8 cellular contexts compared by ENCODE assay signal in the genomic region with DNA sequence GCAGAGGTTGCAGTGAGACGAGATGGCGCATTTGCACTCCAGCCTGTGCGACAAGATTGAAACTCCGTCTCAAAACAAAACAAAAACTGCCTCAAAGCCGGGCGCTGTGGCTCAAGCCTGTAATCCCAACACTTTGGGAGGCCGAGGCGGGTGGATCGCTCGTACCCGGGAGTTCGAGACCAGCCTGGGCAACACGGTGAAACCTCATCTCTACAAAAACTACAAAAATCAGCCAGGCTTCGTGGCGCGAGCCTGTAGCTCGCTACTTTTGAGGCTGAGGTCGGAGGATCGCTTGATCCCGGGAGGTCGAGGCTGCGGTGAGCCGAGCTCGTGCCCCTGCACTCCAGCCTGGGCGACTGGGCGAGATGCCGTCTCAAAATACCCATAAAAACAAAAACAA. TPM values are rescaled to one million over a fixed set of nuclear protein-coding genes. Genes with fewer than 3 reads are reported as not detected.
DNase-seq lines count a peak whose midpoint lies in the region; ATAC-seq, FAIRE-seq and TF ChIP-seq lines count a peak whose summit lies in the region.

No MANE protein-coding gene starts in this region.

- no peak for DNase-seq in activated T-cell treated with anti-CD3 and anti-CD28 coated beads, Interleukin-2, amount 50 U/mL, for 24 hours
- DNase-seq in activated T-cell treated with anti-CD3 and anti-CD28 coated beads, Interleukin-2, amount 50 U/mL, for 48 hours: no peak
- no peak for DNase-seq in activated naive CD8-positive, alpha-beta T cell treated with anti-CD3 and anti-CD28 coated beads, Interleukin-2, amount 10 ng/mL, durations not matched to agents 7 days and 5 days
- DNase-seq in HepG2 (ENCODE audit: low spot score): no peak
- DNase-seq in thoracic aorta (ENCODE audit: low spot score): no peak
- DNase-seq in H4 (ENCODE audit: low spot score): no peak

- H3K9ac ChIP-seq in HepG2 (ENCODE audit: insufficient read depth, low read depth, low read length): peak overlapping the region; percentile 83

- H3K4me3 Mint-ChIP-seq in activated T-cell treated with anti-CD3 and anti-CD28 coated beads, Interleukin-2, amount 50 U/mL, for 24 hours: peak overlapping the region; percentile 100
- H3K4me3 Mint-ChIP-seq in activated naive CD8-positive, alpha-beta T cell treated with anti-CD3 and anti-CD28 coated beads, Interleukin-2, amount 10 ng/mL, durations not matched to agents 7 days and 5 days: peak overlapping the region; percentile 94

- peaks cover 66% of the 10 kb centered on the region for H3K4me1 Mint-ChIP-seq in activated T-cell treated with anti-CD3 and anti-CD28 coated beads, Interleukin-2, amount 50 U/mL, for 24 hours (ENCODE audit: low read depth)
- H3K4me1 Mint-ChIP-seq in activated naive CD8-positive, alpha-beta T cell treated with anti-CD3 and anti-CD28 coated beads, Interleukin-2, amount 10 ng/mL, durations not matched to agents 7 days and 5 days: peaks cover 25% of the 10 kb centered on the region

- H3K36me3 Mint-ChIP-seq in activated T-cell treated with anti-CD3 and anti-CD28 coated beads, Interleukin-2, amount 50 U/mL, for 24 hours (ENCODE audit: low read depth): peaks cover 79% of the 10 kb centered on the region
- peaks cover 12% of the 10 kb centered on the region for H3K36me3 Mint-ChIP-seq in activated naive CD8-positive, alpha-beta T cell treated with anti-CD3 and anti-CD28 coated beads, Interleukin-2, amount 10 ng/mL, durations not matched to agents 7 days and 5 days

- H3K4me2 ChIP-seq in HepG2 (ENCODE audit: low read depth, low read length): peak overlapping the region; percentile 89

- H3K4me3 ChIP-seq in HepG2 (replicated peaks in 1 of 3; ENCODE audit: insufficient read depth in 1 of 3, low read depth in 2 of 3, low read length in 3 of 3): peak overlapping the region; percentile 87 to 94 (median 93)
- H3K4me3 ChIP-seq in thoracic aorta: peak overlapping the region; percentile 88

- no peak for TF ChIP-seq RAD21 in HepG2 (CRISPR knock-in tag; IDR thresholded peaks at IDR 0.05)

- intact Hi-C loops in HepG2 (cut with micrococcal nuclease; ENCODE audit: unreplicated experiment): loop anchor here (5.0 kb wide), 1 partner anchor 151 kb away; no protein-coding TSS in a partner anchor

- no peaks in the 10 kb centered on the region for H3K27me3 Mint-ChIP-seq in activated T-cell treated with anti-CD3 and anti-CD28 coated beads, Interleukin-2, amount 50 U/mL, for 24 hours
- no peaks in the 10 kb centered on the region for H3K27me3 Mint-ChIP-seq in activated naive CD8-positive, alpha-beta T cell treated with anti-CD3 and anti-CD28 coated beads, Interleukin-2, amount 10 ng/mL, durations not matched to agents 7 days and 5 days

- no peak for FAIRE-seq in HepG2 (lab: Jason Lieb, UNC)

- no peak for TF ChIP-seq POLR2A in HepG2 (IDR thresholded peaks at IDR 0.05; ENCODE audit: insufficient read depth in 1 of 2, low read depth in 2 of 2, low read length in 2 of 2)

- WGBS in HepG2 (ENCODE audit: low lambda C conversion rate): 64% methylated on average over 26 of the region's 27 CpGs

- no peaks in the 10 kb centered on the region for H3K9me3 Mint-ChIP-seq in activated T-cell treated with anti-CD3 and anti-CD28 coated beads, Interleukin-2, amount 50 U/mL, for 24 hours
- H3K9me3 Mint-ChIP-seq in activated naive CD8-positive, alpha-beta T cell treated with anti-CD3 and anti-CD28 coated beads, Interleukin-2, amount 10 ng/mL, durations not matched to agents 7 days and 5 days: no peaks in the 10 kb centered on the region

- H3K4me1 ChIP-seq in HepG2 (ENCODE audit: insufficient read depth, low read length): peaks cover 27% of the 10 kb centered on the region
- peaks cover 12 to 26% of the 10 kb centered on the region in 2 donors for H3K4me1 ChIP-seq in thoracic aorta (ENCODE audit: control insufficient read depth in 1 of 2, low read depth in 2 of 2)

- H3K27ac Mint-ChIP-seq in activated T-cell treated with anti-CD3 and anti-CD28 coated beads, Interleukin-2, amount 50 U/mL, for 24 hours: peak overlapping the region; percentile 99
- H3K27ac Mint-ChIP-seq in activated naive CD8-positive, alpha-beta T cell treated with anti-CD3 and anti-CD28 coated beads, Interleukin-2, amount 10 ng/mL, durations not matched to agents 7 days and 5 days: peak overlapping the region; percentile 96

- no peak for TF ChIP-seq CTCF in HepG2 (CRISPR knock-in tag; IDR thresholded peaks at IDR 0.05)
- no peak for TF ChIP-seq CTCF in thoracic aorta (IDR thresholded peaks at IDR 0.05)

- peaks cover 49% of the 10 kb centered on the region for H3K79me2 ChIP-seq in HepG2 (ENCODE audit: insufficient read depth, low read length)

- CTCF ChIA-PET in HepG2 (lab: Yijun Ruan, JAX; ENCODE audit: low intra/inter-chr PET ratio, low total read pairs): interaction anchor here (4.0 kb wide), 1 partner anchor 153 kb away, joined by 14 read pairs; no protein-coding TSS in a partner anchor

- no peaks in the 10 kb centered on the region for H4K20me1 ChIP-seq in HepG2 (ENCODE audit: insufficient read depth, low read length)

- H3K27me3 ChIP-seq in HepG2 (ENCODE audit: control insufficient read depth in 1 of 2, insufficient read depth in 2 of 2, low read length in 2 of 2) (no peaks in the 10 kb centered on the region; a peak in 1 of 5 replicates), thoracic aorta (replicated peaks; ENCODE audit: insufficient read depth) (no peaks in the 10 kb centered on the region)

- H3K9me3 ChIP-seq in HepG2 (ENCODE audit: low read length) (no peaks in the 10 kb centered on the region), thoracic aorta (no peaks in the 10 kb centered on the region)

- ATAC-seq in activated naive CD8-positive, alpha-beta T cell treated with anti-CD3 and anti-CD28 coated beads, Interleukin-2, amount 10 ng/mL, durations not matched to agents 7 days and 5 days (ENCODE audit: low read depth): no peak
- ATAC-seq in HepG2 (no peak), thoracic aorta (ENCODE audit: insufficient number of reproducible peaks, low FRiP score, low read depth) (no peak), GM21786 (IDR thresholded peaks at IDR 0.05; ENCODE audit: unreplicated experiment) (no peak), HG02610 (IDR thresholded peaks at IDR 0.05; ENCODE audit: unreplicated experiment) (no peak)

- H3K27ac ChIP-seq in HepG2 (ENCODE audit: extremely low read length, insufficient read depth, low read length) (peak overlapping the region; percentile 64), thoracic aorta (no peak overlapping the region)

- no peak overlapping the region for H2AFZ ChIP-seq in HepG2 (ENCODE audit: low read length)

- in situ Hi-C loops in HepG2 (cut with HindIII; ENCODE audit: extremely low pct_ligation_motif_present, low pct_unique_long_range_greater_than_20kb): loop anchor here (5.0 kb wide), 1 partner anchor 151 kb away; no protein-coding TSS in a partner anchor

- H3K36me3 ChIP-seq in HepG2 (replicated peaks in 1 of 2; ENCODE audit: control insufficient read depth in 1 of 2, insufficient read depth in 2 of 2, low read length in 2 of 2) (peaks cover 0 to 39% of the 10 kb centered on the region in 2 experiments; a peak in 3 of 5 replicates), thoracic aorta (peaks cover 16% of the 10 kb centered on the region)

- POLR2A ChIA-PET in activated naive CD8-positive, alpha-beta T cell treated with anti-CD3 and anti-CD28 coated beads, Interleukin-2, amount 10 ng/mL, durations not matched to agents 7 days and 5 days (lab: Charles Lee): no interaction called here
- POLR2A ChIA-PET in HepG2 (lab: Yijun Ruan, JAX): interaction anchor here (1.5 kb wide), 1 partner anchor 110 kb away, joined by 3 read pairs; no protein-coding TSS in a partner anchor

- BruUV-seq in HepG2 (replicated peaks; lab: Mats Ljungman, UMichigan): no TSS peak

- TF ChIP-seq EP300 in HepG2 (IDR thresholded peaks at IDR 0.05; ENCODE audit: low read depth in 2 of 2, low read length in 2 of 2): no peak
- TF ChIP-seq EP300 in HepG2 (CRISPR knock-in tag; IDR thresholded peaks at IDR 0.05; ENCODE audit: borderline replicate concordance): no peak

RNA-seq across cellular contexts. Expression of a gene that starts 1.0 kb away (rescaled TPM):
- total RNA-seq in activated naive CD8-positive, alpha-beta T cell treated with anti-CD3 and anti-CD28 coated beads, Interleukin-2, amount 10 ng/mL, durations not matched to agents 7 days and 5 days: 10 to 100 TPM; 24.0 to 26.2 TPM
- total RNA-seq in HepG2 (2016; rRNA removed; fragmentation: Illumina TruSeq; extraction: Trizol): 41.6 and 49.1 TPM in 2 replicates
- 7.1 and 11.4 TPM in 2 replicates for total RNA-seq in HepG2 (2016; cell fraction: cytosol; rRNA removed; fragmentation: Illumina TruSeq; extraction: Trizol; ENCODE audit: low read depth)
- total RNA-seq in HepG2 (2016; cell fraction: insoluble cytoplasmic fraction; rRNA removed; fragmentation: Illumina TruSeq; extraction: Trizol): 41.0 and 49.0 TPM in 2 replicates
- total RNA-seq in HepG2 (2016; cell fraction: membrane; rRNA removed; fragmentation: Illumina TruSeq; extraction: Trizol): 13.2 and 14.2 TPM in 2 replicates
- 45.1 and 45.7 TPM in 2 replicates for total RNA-seq in HepG2 (2016; cell fraction: nucleus; rRNA removed; fragmentation: Illumina TruSeq; extraction: Trizol)
- polyA plus RNA-seq in HepG2 (2011; rRNA removed): 20.4 and 22.0 TPM in 2 replicates
- polyA plus RNA-seq in HepG2 (2011; cell fraction: cytosol; rRNA removed): 9.6 and 14.8 TPM in 2 replicates
- polyA plus RNA-seq in HepG2 (2011; cell fraction: nucleus; rRNA removed): 21.6 and 24.1 TPM in 2 replicates
- polyA plus RNA-seq in HepG2 (2012): 12.4 and 17.9 TPM in 2 replicates
- 1.8 and 2.0 TPM in 2 replicates for polyA plus RNA-seq in HepG2 (2016; cell fraction: cytosol; fragmentation: Illumina TruSeq; extraction: Trizol; ENCODE audit: low read depth)
- polyA plus RNA-seq in HepG2 (2016; cell fraction: insoluble cytoplasmic fraction; fragmentation: Illumina TruSeq; extraction: Trizol; ENCODE audit: low read depth): 29.9 and 31.3 TPM in 2 replicates
- 4.9 and 5.1 TPM in 2 replicates for polyA plus RNA-seq in HepG2 (2016; cell fraction: membrane; fragmentation: Illumina TruSeq; extraction: Trizol; ENCODE audit: low read depth)
- 48.1 and 49.6 TPM in 2 replicates for polyA plus RNA-seq in HepG2 (2016; cell fraction: nucleus; fragmentation: Illumina TruSeq; extraction: Trizol; ENCODE audit: insufficient read depth, low read depth)
- polyA minus RNA-seq in HepG2 (2011; rRNA and poly(A)+ RNA removed; ENCODE audit: low replicate concordance): 16.6 and 28.5 TPM in 2 replicates
- 14.1 and 15.7 TPM in 2 replicates for polyA minus RNA-seq in HepG2 (2011; cell fraction: cytosol; rRNA and poly(A)+ RNA removed)
- 56.4 and 68.2 TPM in 2 replicates for polyA minus RNA-seq in HepG2 (2011; cell fraction: nucleus; rRNA and poly(A)+ RNA removed)
- total RNA-seq in thoracic aorta: 10 to 100 TPM; 11.6 to 12.6 TPM
- 48.5 and 53.2 TPM in 2 replicates for total RNA-seq in H4 (2014; rRNA removed; shearing (Covaris generic))

RNA-seq across cellular contexts. Expression of a gene that starts 1.1 kb away (rescaled TPM):
- total RNA-seq in activated naive CD8-positive, alpha-beta T cell treated with anti-CD3 and anti-CD28 coated beads, Interleukin-2, amount 10 ng/mL, durations not matched to agents 7 days and 5 days: 100 to 1,000 TPM; 124 to 126 TPM
- 101 and 157 TPM in 2 replicates for total RNA-seq in HepG2 (2016; rRNA removed; fragmentation: Illumina TruSeq; extraction: Trizol)
- total RNA-seq in HepG2 (2016; cell fraction: cytosol; rRNA removed; fragmentation: Illumina TruSeq; extraction: Trizol; ENCODE audit: low read depth): 67.7 and 76.8 TPM in 2 replicates
- 103 and 174 TPM in 2 replicates for total RNA-seq in HepG2 (2016; cell fraction: insoluble cytoplasmic fraction; rRNA removed; fragmentation: Illumina TruSeq; extraction: Trizol)
- 119 and 124 TPM in 2 replicates for total RNA-seq in HepG2 (2016; cell fraction: membrane; rRNA removed; fragmentation: Illumina TruSeq; extraction: Trizol)
- 38.5 and 51.0 TPM in 2 replicates for total RNA-seq in HepG2 (2016; cell fraction: nucleus; rRNA removed; fragmentation: Illumina TruSeq; extraction: Trizol)
- 29.1 and 33.0 TPM in 2 replicates for polyA plus RNA-seq in HepG2 (2011; rRNA removed)
- 28.4 and 38.1 TPM in 2 replicates for polyA plus RNA-seq in HepG2 (2011; cell fraction: cytosol; rRNA removed)
- 7.8 and 10.0 TPM in 2 replicates for polyA plus RNA-seq in HepG2 (2011; cell fraction: nucleus; rRNA removed)
- 44.4 and 129 TPM in 2 replicates for polyA plus RNA-seq in HepG2 (2012)
- 119 and 126 TPM in 2 replicates for polyA plus RNA-seq in HepG2 (2016; cell fraction: cytosol; fragmentation: Illumina TruSeq; extraction: Trizol; ENCODE audit: low read depth)
- 204 and 206 TPM in 2 replicates for polyA plus RNA-seq in HepG2 (2016; cell fraction: insoluble cytoplasmic fraction; fragmentation: Illumina TruSeq; extraction: Trizol; ENCODE audit: low read depth)
- polyA plus RNA-seq in HepG2 (2016; cell fraction: membrane; fragmentation: Illumina TruSeq; extraction: Trizol; ENCODE audit: low read depth): 143 and 173 TPM in 2 replicates
- polyA plus RNA-seq in HepG2 (2016; cell fraction: nucleus; fragmentation: Illumina TruSeq; extraction: Trizol; ENCODE audit: insufficient read depth, low read depth): 66.9 and 73.6 TPM in 2 replicates
- polyA minus RNA-seq in HepG2 (2011; rRNA and poly(A)+ RNA removed; ENCODE audit: low replicate concordance): 3.4 and 11.3 TPM in 2 replicates
- 32.8 and 34.6 TPM in 2 replicates for polyA minus RNA-seq in HepG2 (2011; cell fraction: cytosol; rRNA and poly(A)+ RNA removed)
- polyA minus RNA-seq in HepG2 (2011; cell fraction: nucleus; rRNA and poly(A)+ RNA removed): 14.2 and 16.7 TPM in 2 replicates
- total RNA-seq in thoracic aorta: 10 to 100 TPM; 58.9 to 76.1 TPM
- 108 and 128 TPM in 2 replicates for total RNA-seq in H4 (2014; rRNA removed; shearing (Covaris generic))
